1 cellular context compared by ENCODE assay signal in genomic region chr1:160261878-160262794, GRCh38.
A peak's percentile ranks its signal among the peaks of the same experiment; 100 is the strongest.
TF ChIP-seq lines count a peak whose summit lies in the region.

DCAF8 (minus strand) TSS chr1:160262549; CDS start chr1:160244008, 18,541 bp downstream.

TF ChIP-seq in HepG2, 621 proteins besides CTCF, POLR2A, EP300 and RAD21 (continued from another document and continues in another):
- TF ChIP-seq, protein P1, sequence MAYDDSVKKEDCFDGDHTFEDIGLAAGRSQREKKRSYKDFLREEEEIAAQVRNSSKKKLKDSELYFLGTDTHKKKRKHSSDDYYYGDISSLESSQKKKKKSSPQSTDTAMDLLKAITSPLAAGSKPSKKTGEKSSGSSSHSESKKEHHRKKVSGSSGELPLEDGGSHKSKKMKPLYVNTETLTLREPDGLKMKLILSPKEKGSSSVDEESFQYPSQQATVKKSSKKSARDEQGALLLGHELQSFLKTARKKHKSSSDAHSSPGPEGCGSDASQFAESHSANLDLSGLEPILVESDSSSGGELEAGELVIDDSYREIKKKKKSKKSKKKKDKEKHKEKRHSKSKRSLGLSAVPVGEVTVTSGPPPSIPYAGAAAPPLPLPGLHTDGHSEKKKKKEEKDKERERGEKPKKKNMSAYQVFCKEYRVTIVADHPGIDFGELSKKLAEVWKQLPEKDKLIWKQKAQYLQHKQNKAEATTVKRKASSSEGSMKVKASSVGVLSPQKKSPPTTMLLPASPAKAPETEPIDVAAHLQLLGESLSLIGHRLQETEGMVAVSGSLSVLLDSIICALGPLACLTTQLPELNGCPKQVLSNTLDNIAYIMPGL (CRISPR knock-in tag; IDR thresholded peaks at IDR 0.05; ENCODE audit: borderline replicate concordance in 1 of 2, low read depth in 1 of 2): peak; percentile 86 to 90
- TF ChIP-seq ZNF75D (CRISPR knock-in tag; IDR thresholded peaks at IDR 0.05; ENCODE audit: borderline replicate concordance) (0 out of 2 replicates have a peak, but pooled peaks have one; percentile 81), FOXC1 (CRISPR knock-in tag; IDR thresholded peaks at IDR 0.05; ENCODE audit: borderline replicate concordance) (peak; percentile 97), ZNF557 (CRISPR knock-in tag; IDR thresholded peaks at IDR 0.05) (no peak), ZNF629 (CRISPR knock-in tag; conservative IDR thresholded peaks at IDR 0.05) (no peak), PRDM15 (CRISPR knock-in tag; IDR thresholded peaks at IDR 0.05) (no peak), FOXJ3 (CRISPR knock-in tag; IDR thresholded peaks at IDR 0.05; ENCODE audit: borderline replicate concordance) (no peak; the same call in 1 of the 2 replicates), FOXO1 (CRISPR knock-in tag; IDR thresholded peaks at IDR 0.05) (peak; percentile 25; the same call in 1 of the 2 replicates), RELA (CRISPR knock-in tag; IDR thresholded peaks at IDR 0.05) (no peak), ZNF24 (IDR thresholded peaks at IDR 0.05) (no peak), ELF1 (CRISPR knock-in tag; IDR thresholded peaks at IDR 0.05) (peak; percentile 66), ZNF749 (CRISPR knock-in tag; IDR thresholded peaks at IDR 0.05; ENCODE audit: borderline replicate concordance) (no peak), MAFK (conservative IDR thresholded peaks at IDR 0.05 in 1 of 2, IDR thresholded peaks at IDR 0.05 in 1 of 2; ENCODE audit: low read length in 2 of 2) (no peak), ZNF292 (CRISPR knock-in tag; IDR thresholded peaks at IDR 0.05; ENCODE audit: borderline replicate concordance, low read depth) (no peak), ZNF782 (CRISPR knock-in tag; IDR thresholded peaks at IDR 0.05; ENCODE audit: borderline replicate concordance) (no peak), NKX3-1 (CRISPR knock-in tag; IDR thresholded peaks at IDR 0.05) (no peak), PLSCR1 (CRISPR knock-in tag; IDR thresholded peaks at IDR 0.05; ENCODE audit: borderline replicate concordance) (no peak), KDM5A (IDR thresholded peaks at IDR 0.05; ENCODE audit: borderline replicate concordance, low read length) (peak; percentile 32), MEIS2 (CRISPR knock-in tag; IDR thresholded peaks at IDR 0.05) (no peak), BRCA1 (CRISPR knock-in tag; IDR thresholded peaks at IDR 0.05) (no peak), ZBTB38 (CRISPR knock-in tag; IDR thresholded peaks at IDR 0.05) (peak; percentile 80), NCOA5 (CRISPR knock-in tag; IDR thresholded peaks at IDR 0.05) (no peak), SCMH1 (CRISPR knock-in tag; IDR thresholded peaks at IDR 0.05; ENCODE audit: borderline replicate concordance) (no peak), ZNF333 (CRISPR knock-in tag; IDR thresholded peaks at IDR 0.05; ENCODE audit: borderline replicate concordance) (no peak; the same call in 1 of the 2 replicates), RBM22 (optimal IDR thresholded peaks at IDR 0.05; ENCODE audit: low read length) (peak; percentile 16), ZNF234 (CRISPR knock-in tag; conservative IDR thresholded peaks at IDR 0.05) (no peak), NAIF1 (CRISPR knock-in tag; IDR thresholded peaks at IDR 0.05; ENCODE audit: borderline replicate concordance) (peak; percentile 86), HBP1 (CRISPR knock-in tag; IDR thresholded peaks at IDR 0.05; ENCODE audit: low read depth) (no peak), ZMAT3 (CRISPR knock-in tag; conservative IDR thresholded peaks at IDR 0.05) (peak; percentile 74), GLI4 (CRISPR knock-in tag; IDR thresholded peaks at IDR 0.05; ENCODE audit: borderline replicate concordance) (no peak)
- TF ChIP-seq, protein P2, sequence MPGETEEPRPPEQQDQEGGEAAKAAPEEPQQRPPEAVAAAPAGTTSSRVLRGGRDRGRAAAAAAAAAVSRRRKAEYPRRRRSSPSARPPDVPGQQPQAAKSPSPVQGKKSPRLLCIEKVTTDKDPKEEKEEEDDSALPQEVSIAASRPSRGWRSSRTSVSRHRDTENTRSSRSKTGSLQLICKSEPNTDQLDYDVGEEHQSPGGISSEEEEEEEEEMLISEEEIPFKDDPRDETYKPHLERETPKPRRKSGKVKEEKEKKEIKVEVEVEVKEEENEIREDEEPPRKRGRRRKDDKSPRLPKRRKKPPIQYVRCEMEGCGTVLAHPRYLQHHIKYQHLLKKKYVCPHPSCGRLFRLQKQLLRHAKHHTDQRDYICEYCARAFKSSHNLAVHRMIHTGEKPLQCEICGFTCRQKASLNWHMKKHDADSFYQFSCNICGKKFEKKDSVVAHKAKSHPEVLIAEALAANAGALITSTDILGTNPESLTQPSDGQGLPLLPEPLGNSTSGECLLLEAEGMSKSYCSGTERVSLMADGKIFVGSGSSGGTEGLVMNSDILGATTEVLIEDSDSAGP (CRISPR knock-in tag; IDR thresholded peaks at IDR 0.05; ENCODE audit: borderline replicate concordance): peak; percentile 95
- TF ChIP-seq, protein P3, sequence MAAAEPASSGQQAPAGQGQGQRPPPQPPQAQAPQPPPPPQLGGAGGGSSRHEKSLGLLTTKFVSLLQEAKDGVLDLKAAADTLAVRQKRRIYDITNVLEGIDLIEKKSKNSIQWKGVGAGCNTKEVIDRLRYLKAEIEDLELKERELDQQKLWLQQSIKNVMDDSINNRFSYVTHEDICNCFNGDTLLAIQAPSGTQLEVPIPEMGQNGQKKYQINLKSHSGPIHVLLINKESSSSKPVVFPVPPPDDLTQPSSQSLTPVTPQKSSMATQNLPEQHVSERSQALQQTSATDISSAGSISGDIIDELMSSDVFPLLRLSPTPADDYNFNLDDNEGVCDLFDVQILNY (CRISPR knock-in tag; conservative IDR thresholded peaks at IDR 0.05): 0 out of 2 replicates have a peak, but pooled peaks have one; percentile 37
- TF ChIP-seq, protein P4, sequence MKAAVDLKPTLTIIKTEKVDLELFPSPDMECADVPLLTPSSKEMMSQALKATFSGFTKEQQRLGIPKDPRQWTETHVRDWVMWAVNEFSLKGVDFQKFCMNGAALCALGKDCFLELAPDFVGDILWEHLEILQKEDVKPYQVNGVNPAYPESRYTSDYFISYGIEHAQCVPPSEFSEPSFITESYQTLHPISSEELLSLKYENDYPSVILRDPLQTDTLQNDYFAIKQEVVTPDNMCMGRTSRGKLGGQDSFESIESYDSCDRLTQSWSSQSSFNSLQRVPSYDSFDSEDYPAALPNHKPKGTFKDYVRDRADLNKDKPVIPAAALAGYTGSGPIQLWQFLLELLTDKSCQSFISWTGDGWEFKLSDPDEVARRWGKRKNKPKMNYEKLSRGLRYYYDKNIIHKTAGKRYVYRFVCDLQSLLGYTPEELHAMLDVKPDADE (CRISPR knock-in tag; IDR thresholded peaks at IDR 0.05): no peak
- TF ChIP-seq, protein P5, sequence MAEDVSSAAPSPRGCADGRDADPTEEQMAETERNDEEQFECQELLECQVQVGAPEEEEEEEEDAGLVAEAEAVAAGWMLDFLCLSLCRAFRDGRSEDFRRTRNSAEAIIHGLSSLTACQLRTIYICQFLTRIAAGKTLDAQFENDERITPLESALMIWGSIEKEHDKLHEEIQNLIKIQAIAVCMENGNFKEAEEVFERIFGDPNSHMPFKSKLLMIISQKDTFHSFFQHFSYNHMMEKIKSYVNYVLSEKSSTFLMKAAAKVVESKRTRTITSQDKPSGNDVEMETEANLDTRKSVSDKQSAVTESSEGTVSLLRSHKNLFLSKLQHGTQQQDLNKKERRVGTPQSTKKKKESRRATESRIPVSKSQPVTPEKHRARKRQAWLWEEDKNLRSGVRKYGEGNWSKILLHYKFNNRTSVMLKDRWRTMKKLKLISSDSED (CRISPR knock-in tag; IDR thresholded peaks at IDR 0.05): no peak
- TF ChIP-seq, protein P6, sequence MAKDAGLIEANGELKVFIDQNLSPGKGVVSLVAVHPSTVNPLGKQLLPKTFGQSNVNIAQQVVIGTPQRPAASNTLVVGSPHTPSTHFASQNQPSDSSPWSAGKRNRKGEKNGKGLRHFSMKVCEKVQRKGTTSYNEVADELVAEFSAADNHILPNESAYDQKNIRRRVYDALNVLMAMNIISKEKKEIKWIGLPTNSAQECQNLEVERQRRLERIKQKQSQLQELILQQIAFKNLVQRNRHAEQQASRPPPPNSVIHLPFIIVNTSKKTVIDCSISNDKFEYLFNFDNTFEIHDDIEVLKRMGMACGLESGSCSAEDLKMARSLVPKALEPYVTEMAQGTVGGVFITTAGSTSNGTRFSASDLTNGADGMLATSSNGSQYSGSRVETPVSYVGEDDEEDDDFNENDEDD (CRISPR knock-in tag; IDR thresholded peaks at IDR 0.05; ENCODE audit: borderline replicate concordance): peak; percentile 56; the same call in 1 of the 2 replicates
- TF ChIP-seq, protein P7, sequence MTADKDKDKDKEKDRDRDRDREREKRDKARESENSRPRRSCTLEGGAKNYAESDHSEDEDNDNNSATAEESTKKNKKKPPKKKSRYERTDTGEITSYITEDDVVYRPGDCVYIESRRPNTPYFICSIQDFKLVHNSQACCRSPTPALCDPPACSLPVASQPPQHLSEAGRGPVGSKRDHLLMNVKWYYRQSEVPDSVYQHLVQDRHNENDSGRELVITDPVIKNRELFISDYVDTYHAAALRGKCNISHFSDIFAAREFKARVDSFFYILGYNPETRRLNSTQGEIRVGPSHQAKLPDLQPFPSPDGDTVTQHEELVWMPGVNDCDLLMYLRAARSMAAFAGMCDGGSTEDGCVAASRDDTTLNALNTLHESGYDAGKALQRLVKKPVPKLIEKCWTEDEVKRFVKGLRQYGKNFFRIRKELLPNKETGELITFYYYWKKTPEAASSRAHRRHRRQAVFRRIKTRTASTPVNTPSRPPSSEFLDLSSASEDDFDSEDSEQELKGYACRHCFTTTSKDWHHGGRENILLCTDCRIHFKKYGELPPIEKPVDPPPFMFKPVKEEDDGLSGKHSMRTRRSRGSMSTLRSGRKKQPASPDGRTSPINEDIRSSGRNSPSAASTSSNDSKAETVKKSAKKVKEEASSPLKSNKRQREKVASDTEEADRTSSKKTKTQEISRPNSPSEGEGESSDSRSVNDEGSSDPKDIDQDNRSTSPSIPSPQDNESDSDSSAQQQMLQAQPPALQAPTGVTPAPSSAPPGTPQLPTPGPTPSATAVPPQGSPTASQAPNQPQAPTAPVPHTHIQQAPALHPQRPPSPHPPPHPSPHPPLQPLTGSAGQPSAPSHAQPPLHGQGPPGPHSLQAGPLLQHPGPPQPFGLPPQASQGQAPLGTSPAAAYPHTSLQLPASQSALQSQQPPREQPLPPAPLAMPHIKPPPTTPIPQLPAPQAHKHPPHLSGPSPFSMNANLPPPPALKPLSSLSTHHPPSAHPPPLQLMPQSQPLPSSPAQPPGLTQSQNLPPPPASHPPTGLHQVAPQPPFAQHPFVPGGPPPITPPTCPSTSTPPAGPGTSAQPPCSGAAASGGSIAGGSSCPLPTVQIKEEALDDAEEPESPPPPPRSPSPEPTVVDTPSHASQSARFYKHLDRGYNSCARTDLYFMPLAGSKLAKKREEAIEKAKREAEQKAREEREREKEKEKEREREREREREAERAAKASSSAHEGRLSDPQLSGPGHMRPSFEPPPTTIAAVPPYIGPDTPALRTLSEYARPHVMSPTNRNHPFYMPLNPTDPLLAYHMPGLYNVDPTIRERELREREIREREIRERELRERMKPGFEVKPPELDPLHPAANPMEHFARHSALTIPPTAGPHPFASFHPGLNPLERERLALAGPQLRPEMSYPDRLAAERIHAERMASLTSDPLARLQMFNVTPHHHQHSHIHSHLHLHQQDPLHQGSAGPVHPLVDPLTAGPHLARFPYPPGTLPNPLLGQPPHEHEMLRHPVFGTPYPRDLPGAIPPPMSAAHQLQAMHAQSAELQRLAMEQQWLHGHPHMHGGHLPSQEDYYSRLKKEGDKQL (CRISPR knock-in tag; IDR thresholded peaks at IDR 0.05; ENCODE audit: low read depth): 0 out of 2 replicates have a peak, but pooled peaks have one; percentile 47
